29 cellular contexts compared by ENCODE assay signal in genomic region chr12:6860942-6861341, GRCh38. TPM values are rescaled to one million over a fixed set of nuclear protein-coding genes. Genes with fewer than 3 reads are reported as not detected.
"Had no signal": no experiment of that assay in that cellular context is flagged by ENCODE, and none has a peak within 500 bp of the region (broad histone marks: within the 10 kb centered on the region; RNA-seq: fewer than 3 reads in every experiment).

No MANE protein-coding gene starts in this region.

- H3K27ac Mint-ChIP-seq: nephron progenitor cell, type B pancreatic cell had no signal

- H3K27me3 ChIP-seq: dorsolateral prefrontal cortex, gastrocnemius medialis, heart left ventricle, hepatocyte, left lung, neutrophil, pancreas, right atrium auricular region, testis, tibial artery had no signal

- H3K4me1 ChIP-seq: gastrocnemius medialis, heart left ventricle, left lung, pancreas, prostate gland, right atrium auricular region, testis had no signal

- H3K4me3 Mint-ChIP-seq: naive thymus-derived CD8-positive, alpha-beta T cell; nephron progenitor cell; type B pancreatic cell had no signal

- H3K4me2 ChIP-seq: hepatocyte, smooth muscle cell had no signal

- H3K79me2 ChIP-seq: hepatocyte had no signal

- DNase-seq: dorsolateral prefrontal cortex; effector CD4-positive, alpha-beta T cell; foreskin fibroblast; gastrocnemius medialis; left cardiac atrium; left lung; mesenchymal stem cell; midbrain; naive thymus-derived CD8-positive, alpha-beta T cell; nephron progenitor cell; stimulated activated CD4-positive, alpha-beta T cell treated with anti-CD3 and anti-CD28 coated beads, Interleukin-12 subunit alpha, Interleukin-12 subunit beta, amount 100 ng/mL, for 4 hours; stimulated activated CD4-positive, alpha-beta T cell treated with anti-CD3 and anti-CD28 coated beads, Interleukin-1b, Interleukin-23, amount 100 ng/mL, for 48 hours; stimulated activated CD4-positive, alpha-beta T cell treated with anti-CD3 and anti-CD28 coated beads, Interleukin-4, amount 100 ng/mL, for 1 hour; stimulated activated CD8-positive, alpha-beta memory T cell treated with anti-CD3 and anti-CD28 coated beads, Interleukin-4, amount 100 ng/mL, for 48 hours; stimulated activated naive CD8-positive, alpha-beta T cell treated with anti-CD3 and anti-CD28 coated beads, Interleukin-15, Interleukin-2, amounts not matched to agents 100 U/mL and 50 U/mL, for 24 hours; substantia nigra; testis; tibial artery had no signal

- H3K9me3 Mint-ChIP-seq: naive thymus-derived CD8-positive, alpha-beta T cell; nephron progenitor cell; type B pancreatic cell had no signal

- H3K27ac ChIP-seq: dorsolateral prefrontal cortex, epithelial cell of prostate, gastrocnemius medialis, heart left ventricle, hepatocyte, left lung, neutrophil, pancreas, prostate gland, right atrium auricular region, testis, tibial artery had no signal

- H3K27me3 Mint-ChIP-seq: naive thymus-derived CD8-positive, alpha-beta T cell; type B pancreatic cell had no signal

- H2AFZ ChIP-seq: hepatocyte had no signal

- H3K4me3 ChIP-seq: dorsolateral prefrontal cortex, gastrocnemius medialis, heart left ventricle, hepatocyte, left lung, pancreas, prostate gland, right atrium auricular region, smooth muscle cell, testis, tibial artery had no signal

- ATAC-seq: esophagus mucosa; gastrocnemius medialis; heart left ventricle; left cardiac atrium; left lung; naive thymus-derived CD8-positive, alpha-beta T cell; pancreas; sciatic nerve; stimulated activated naive CD8-positive, alpha-beta T cell treated with anti-CD3 and anti-CD28 coated beads, Interleukin-15, Interleukin-2, amounts not matched to agents 100 U/mL and 50 U/mL, for 24 hours had no signal

- H3K9me3 ChIP-seq: gastrocnemius medialis, heart left ventricle, left lung, neutrophil, pancreas, prostate gland, right atrium auricular region, testis, tibial artery had no signal

RNA-seq across cellular contexts. Expression of gene GNB3, which starts 20.2 kb away (rescaled TPM):
- total RNA-seq: esophagus mucosa, gastrocnemius medialis had no signal
